27 cellular contexts compared by ENCODE assay signal in genomic region chr6:133899556-133899955, GRCh38. TPM values are rescaled to one million over a fixed set of nuclear protein-coding genes. Genes with fewer than 3 reads are reported as not detected.
"Had no signal": no experiment of that assay in that cellular context is flagged by ENCODE, and none has a peak within 500 bp of the region (broad histone marks: within the 10 kb centered on the region; RNA-seq: fewer than 3 reads in every experiment).

No MANE protein-coding gene starts in this region.

- DNase-seq: activated CD4-positive, alpha-beta T cell treated with anti-CD3 and anti-CD28 coated beads for 48 hours; activated CD4-positive, CD25-positive, alpha-beta regulatory T cell; activated CD8-positive, alpha-beta T cell treated with anti-CD3 and anti-CD28 coated beads for 36 hours; activated naive CD4-positive, alpha-beta T cell treated with Interleukin-2 at 50 U/mL for 16 hours; activated naive CD8-positive, alpha-beta T cell treated with anti-CD3 and anti-CD28 coated beads, Interleukin-2, amount 10 ng/mL, durations not matched to agents 7 days and 5 days; activated T-cell treated with anti-CD3 and anti-CD28 coated beads, Interleukin-2, amount 50 U/mL, for 1 hour; body of pancreas; effector CD4-positive, alpha-beta T cell; esophagus squamous epithelium; heart right ventricle; immature natural killer cell; kidney glomerular epithelial cell; left ventricle myocardium inferior; occipital lobe; retina; stimulated activated CD4-positive, alpha-beta T cell treated with anti-CD3 and anti-CD28 coated beads, Interleukin-12 subunit alpha, Interleukin-12 subunit beta, amount 100 ng/mL, for 4 hours; stimulated activated CD4-positive, alpha-beta T cell treated with anti-CD3 and anti-CD28 coated beads, Interleukin-1b, Interleukin-23, amount 100 ng/mL, for 48 hours; stimulated activated naive CD4-positive, alpha-beta T cell treated with Interleukin-2 at 50 U/mL for 16 hours; substantia nigra; T-helper 1 cell; T-helper 9 cell; tibial artery had no signal

- H3K27ac Mint-ChIP-seq: activated CD8-positive, alpha-beta T cell treated with anti-CD3 and anti-CD28 coated beads for 36 hours; activated naive CD8-positive, alpha-beta T cell treated with anti-CD3 and anti-CD28 coated beads, Interleukin-2, amount 10 ng/mL, durations not matched to agents 7 days and 5 days; activated T-helper 2 cell treated with anti-CD3 and anti-CD28 coated beads, Interferon-gamma antibody, Interleukin-2, Interleukin-4, amounts not matched to agents 10 μg/mL and 5 μg/mL and 100 μg/mL, durations not matched to agents 14 hours and 24 hours and 36 hours; immature natural killer cell had no signal

- H3K4me1 ChIP-seq: body of pancreas had no signal

- H3K9me3 ChIP-seq: body of pancreas, esophagus squamous epithelium, gastroesophageal sphincter, heart right ventricle, left ventricle myocardium inferior, tibial artery had no signal

- H3K4me3 Mint-ChIP-seq: activated CD8-positive, alpha-beta T cell treated with anti-CD3 and anti-CD28 coated beads for 36 hours; activated naive CD8-positive, alpha-beta T cell treated with anti-CD3 and anti-CD28 coated beads, Interleukin-2, amount 10 ng/mL, durations not matched to agents 7 days and 5 days; central memory CD8-positive, alpha-beta T cell; immature natural killer cell had no signal

- H3K9me3 Mint-ChIP-seq: activated CD8-positive, alpha-beta T cell treated with anti-CD3 and anti-CD28 coated beads for 36 hours; activated naive CD8-positive, alpha-beta T cell treated with anti-CD3 and anti-CD28 coated beads, Interleukin-2, amount 10 ng/mL, durations not matched to agents 7 days and 5 days; activated T-helper 2 cell treated with anti-CD3 and anti-CD28 coated beads, Interferon-gamma antibody, Interleukin-2, Interleukin-4, amounts not matched to agents 10 μg/mL and 5 μg/mL and 100 μg/mL, durations not matched to agents 14 hours and 24 hours and 36 hours; central memory CD8-positive, alpha-beta T cell; immature natural killer cell had no signal

- ATAC-seq: activated CD8-positive, alpha-beta T cell treated with anti-CD3 and anti-CD28 coated beads for 36 hours; body of pancreas; gastroesophageal sphincter; heart right ventricle had no signal

- H3K4me1 Mint-ChIP-seq: activated naive CD8-positive, alpha-beta T cell treated with anti-CD3 and anti-CD28 coated beads, Interleukin-2, amount 10 ng/mL, durations not matched to agents 7 days and 5 days; immature natural killer cell had no signal

- H3K36me3 ChIP-seq: esophagus squamous epithelium, gastroesophageal sphincter, heart right ventricle, left ventricle myocardium inferior, tibial artery had no signal

- H3K27ac ChIP-seq: body of pancreas, coronary artery, esophagus squamous epithelium, gastroesophageal sphincter, heart right ventricle, left ventricle myocardium inferior, tibial artery had no signal

- H3K4me3 ChIP-seq: body of pancreas, coronary artery, esophagus squamous epithelium, gastroesophageal sphincter, heart right ventricle, left ventricle myocardium inferior, tibial artery had no signal

- H3K36me3 Mint-ChIP-seq: activated naive CD8-positive, alpha-beta T cell treated with anti-CD3 and anti-CD28 coated beads, Interleukin-2, amount 10 ng/mL, durations not matched to agents 7 days and 5 days; immature natural killer cell had no signal

RNA-seq across cellular contexts. Expression of gene TCF21, which starts 10.6 kb away (rescaled TPM):
- total RNA-seq: activated CD8-positive, alpha-beta T cell treated with anti-CD3 and anti-CD28 coated beads for 36 hours; activated naive CD8-positive, alpha-beta T cell treated with anti-CD3 and anti-CD28 coated beads, Interleukin-2, amount 10 ng/mL, durations not matched to agents 7 days and 5 days; activated T-helper 2 cell treated with anti-CD3 and anti-CD28 coated beads, Interferon-gamma antibody, Interleukin-2, Interleukin-4, amounts not matched to agents 10 μg/mL and 5 μg/mL and 100 μg/mL, durations not matched to agents 14 hours and 24 hours and 36 hours; occipital lobe had no signal
- polyA plus RNA-seq: immature natural killer cell, neural cell had no signal
